ENCODE assay signal across 24 cellular contexts in genomic region chr10:5198386-5198785, GRCh38. TPM values are rescaled to one million over a fixed set of nuclear protein-coding genes. Genes with fewer than 3 reads are reported as not detected.
"Had no signal": no experiment of that assay in that cellular context is flagged by ENCODE, and none has a peak within 500 bp of the region (broad histone marks: within the 10 kb centered on the region; RNA-seq: fewer than 3 reads in every experiment).

No MANE protein-coding gene starts in this region.

- H3K4me3 Mint-ChIP-seq: activated CD8-positive, alpha-beta memory T cell treated with anti-CD3 and anti-CD28 coated beads, Interleukin-2, amount 10 ng/mL, durations not matched to agents 7 days and 5 days; activated naive CD4-positive, alpha-beta T cell treated with anti-CD3 and anti-CD28 coated beads for 36 hours; activated naive CD8-positive, alpha-beta T cell treated with anti-CD3 and anti-CD28 coated beads, Interleukin-2, amount 50 U/mL, for 24 hours; effector memory CD8-positive, alpha-beta T cell; naive thymus-derived CD8-positive, alpha-beta T cell; stimulated activated memory B cell treated with anti-CD40 and anti-IgM and Interleukin-4, amounts not matched to agents 10 μg/mL and 1 μg/mL and 100 μg/mL, for 72 hours had no signal

- H3K27me3 Mint-ChIP-seq: activated CD8-positive, alpha-beta memory T cell treated with anti-CD3 and anti-CD28 coated beads, Interleukin-2, amount 10 ng/mL, durations not matched to agents 7 days and 5 days; effector memory CD8-positive, alpha-beta T cell; stimulated activated memory B cell treated with anti-CD40 and anti-IgM and Interleukin-4, amounts not matched to agents 10 μg/mL and 1 μg/mL and 100 μg/mL, for 72 hours had no signal

- H3K4me3 ChIP-seq: pancreas, tibial nerve, uterus had no signal

- ATAC-seq: activated CD8-positive, alpha-beta memory T cell treated with anti-CD3 and anti-CD28 coated beads, Interleukin-2, amount 10 ng/mL, durations not matched to agents 7 days and 5 days; activated naive CD8-positive, alpha-beta T cell treated with anti-CD3 and anti-CD28 coated beads, Interleukin-2, amount 50 U/mL, for 24 hours; effector memory CD8-positive, alpha-beta T cell; left ventricle myocardium superior; naive thymus-derived CD8-positive, alpha-beta T cell; pancreas; stimulated activated memory B cell treated with anti-CD40 and anti-IgM and Interleukin-4, amounts not matched to agents 10 μg/mL and 1 μg/mL and 100 μg/mL, for 72 hours had no signal

- H3K4me1 Mint-ChIP-seq: activated CD8-positive, alpha-beta memory T cell treated with anti-CD3 and anti-CD28 coated beads, Interleukin-2, amount 10 ng/mL, durations not matched to agents 7 days and 5 days; activated naive CD8-positive, alpha-beta T cell treated with anti-CD3 and anti-CD28 coated beads, Interleukin-2, amount 50 U/mL, for 24 hours; naive thymus-derived CD8-positive, alpha-beta T cell; stimulated activated memory B cell treated with anti-CD40 and anti-IgM and Interleukin-4, amounts not matched to agents 10 μg/mL and 1 μg/mL and 100 μg/mL, for 72 hours had no signal

- H3K27me3 ChIP-seq: pancreas, tibial nerve, uterus had no signal

- H3K27ac ChIP-seq: epithelial cell of prostate, pancreas, tibial nerve, uterus had no signal

- H3K4me1 ChIP-seq: tibial nerve, uterus had no signal

- H3K36me3 Mint-ChIP-seq: activated CD8-positive, alpha-beta memory T cell treated with anti-CD3 and anti-CD28 coated beads, Interleukin-2, amount 10 ng/mL, durations not matched to agents 7 days and 5 days; stimulated activated memory B cell treated with anti-CD40 and anti-IgM and Interleukin-4, amounts not matched to agents 10 μg/mL and 1 μg/mL and 100 μg/mL, for 72 hours had no signal

- H3K9me3 ChIP-seq: pancreas, uterus had no signal

- H3K36me3 ChIP-seq: pancreas, tibial nerve, uterus had no signal

- H3K27ac Mint-ChIP-seq: activated CD8-positive, alpha-beta memory T cell treated with anti-CD3 and anti-CD28 coated beads, Interleukin-2, amount 10 ng/mL, durations not matched to agents 7 days and 5 days; activated naive CD4-positive, alpha-beta T cell treated with anti-CD3 and anti-CD28 coated beads for 36 hours; activated naive CD8-positive, alpha-beta T cell treated with anti-CD3 and anti-CD28 coated beads, Interleukin-2, amount 50 U/mL, for 24 hours; activated T-helper 2 cell treated with anti-CD3 and anti-CD28 coated beads, Interferon-gamma antibody, Interleukin-2, Interleukin-4, amounts not matched to agents 10 μg/mL and 5 μg/mL and 100 μg/mL, durations not matched to agents 14 hours and 24 hours and 36 hours; effector memory CD8-positive, alpha-beta T cell; naive thymus-derived CD8-positive, alpha-beta T cell; stimulated activated memory B cell treated with anti-CD40 and anti-IgM and Interleukin-4, amounts not matched to agents 10 μg/mL and 1 μg/mL and 100 μg/mL, for 72 hours had no signal

- DNase-seq: activated CD4-positive, alpha-beta T cell treated with anti-CD3 and anti-CD28 coated beads, Interleukin-2, amount 50 U/mL, for 48 hours; activated CD4-positive, CD25-positive, alpha-beta regulatory T cell treated with anti-CD3 and anti-CD28 coated beads, Interleukin-2, amount 50 U/mL, for 72 hours; activated CD8-positive, alpha-beta memory T cell treated with anti-CD3 and anti-CD28 coated beads, Interleukin-2, amount 10 ng/mL, durations not matched to agents 7 days and 5 days; activated naive CD4-positive, alpha-beta T cell treated with anti-CD3 and anti-CD28 coated beads for 36 hours; activated naive CD8-positive, alpha-beta T cell treated with anti-CD3 and anti-CD28 coated beads, Interleukin-2, amount 50 U/mL, for 24 hours; activated T-cell treated with anti-CD3 and anti-CD28 coated beads, Interleukin-2, amount 50 U/mL, for 1 hour; aorta; dermis blood vessel endothelial cell; effector memory CD8-positive, alpha-beta T cell; glutamatergic neuron; left ventricle myocardium superior; mesenchymal stem cell; naive thymus-derived CD8-positive, alpha-beta T cell; pancreas; substantia nigra; T1000; uterus had no signal

RNA-seq across cellular contexts. Expression of gene AKR1C4, which starts 1.7 kb away (rescaled TPM):
- total RNA-seq: activated CD8-positive, alpha-beta memory T cell treated with anti-CD3 and anti-CD28 coated beads, Interleukin-2, amount 10 ng/mL, durations not matched to agents 7 days and 5 days; activated naive CD4-positive, alpha-beta T cell treated with anti-CD3 and anti-CD28 coated beads for 36 hours; activated T-helper 2 cell treated with anti-CD3 and anti-CD28 coated beads, Interferon-gamma antibody, Interleukin-2, Interleukin-4, amounts not matched to agents 10 μg/mL and 5 μg/mL and 100 μg/mL, durations not matched to agents 14 hours and 24 hours and 36 hours; aorta; cerebellum; dermis blood vessel endothelial cell; kidney epithelial cell; left ventricle myocardium superior; naive thymus-derived CD8-positive, alpha-beta T cell; tibial nerve; uterus had no signal
- polyA plus RNA-seq: aorta; naive thymus-derived CD8-positive, alpha-beta T cell had no signal

RNA-seq across cellular contexts. Expression of gene AKR1C8, which starts 13.4 kb away (rescaled TPM):
- total RNA-seq: activated naive CD4-positive, alpha-beta T cell treated with anti-CD3 and anti-CD28 coated beads for 36 hours; activated T-helper 2 cell treated with anti-CD3 and anti-CD28 coated beads, Interferon-gamma antibody, Interleukin-2, Interleukin-4, amounts not matched to agents 10 μg/mL and 5 μg/mL and 100 μg/mL, durations not matched to agents 14 hours and 24 hours and 36 hours; kidney epithelial cell; mucosa of gallbladder; pancreas; tibial nerve; uterus had no signal
- polyA plus RNA-seq: aorta; naive thymus-derived CD8-positive, alpha-beta T cell; pancreas had no signal
